ENCODE assay signal across 8 cellular contexts in the genomic region with DNA sequence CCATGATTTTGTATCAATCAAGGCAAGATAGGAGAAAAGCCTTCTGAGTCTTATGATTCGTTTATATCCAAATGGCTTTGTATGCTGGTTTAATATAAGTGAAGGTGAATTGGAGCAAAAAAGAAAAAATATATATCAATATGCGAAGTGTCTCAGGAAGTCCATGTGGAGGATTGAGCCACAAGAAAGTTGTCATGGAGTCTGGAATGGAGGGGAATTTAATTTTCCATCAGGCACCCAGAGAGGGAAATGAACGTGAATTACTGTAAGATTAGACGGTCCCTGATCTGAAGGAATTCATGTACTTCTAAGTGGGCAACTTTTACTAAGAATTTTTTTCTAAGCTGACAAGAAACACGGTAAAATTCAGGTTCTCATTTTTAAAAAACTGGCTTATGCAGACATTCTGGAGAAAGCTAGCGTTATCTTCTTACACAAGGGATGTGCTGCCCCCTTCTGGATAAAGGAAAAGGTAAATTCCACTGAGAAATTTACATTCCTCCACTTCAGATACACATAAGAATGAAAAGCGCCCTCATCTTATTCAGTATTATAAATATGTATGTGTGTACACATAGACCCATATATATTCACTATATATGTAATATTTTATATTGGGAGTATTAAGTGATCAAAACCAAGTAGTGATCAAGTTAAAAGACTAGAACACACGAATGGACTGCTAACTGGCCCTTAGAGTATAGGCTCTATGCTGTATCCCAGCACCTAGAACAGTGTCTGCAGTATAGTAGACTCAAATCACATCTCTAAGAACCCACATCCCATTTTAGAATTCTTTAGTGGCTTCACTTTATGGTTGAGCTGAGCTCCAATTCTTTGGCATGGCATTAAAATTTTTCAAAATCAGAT.
A peak's percentile ranks its signal among the peaks of the same experiment; 100 is the strongest.
DNase-seq lines count a peak whose midpoint lies in the region; ATAC-seq and TF ChIP-seq lines count a peak whose summit lies in the region.

No MANE protein-coding gene starts in this region.

- intact Hi-C loops in IMR-90 (cut with micrococcal nuclease): loop anchor here (1.0 to 5.0 kb wide), 5 partner anchors 186 to 669 kb away; no protein-coding TSS in a partner anchor
- intact Hi-C loops in prostate gland (cut with DNase I): loop anchor here (10.0 kb wide), 2 partner anchors 258 to 348 kb away; no protein-coding TSS in a partner anchor

- H2AK5ac ChIP-seq in IMR-90 (ENCODE audit: low read depth, low read length): no peak overlapping the region

- TF ChIP-seq POLR2A in IMR-90 (IDR thresholded peaks at IDR 0.05; ENCODE audit: low read depth, low read length): no peak
- TF ChIP-seq POLR2A in prostate gland (IDR thresholded peaks at IDR 0.05): no peak

- H3K4me3 ChIP-seq in IMR-90 (ENCODE audit: insufficient read depth, low read depth, low read length): no peak overlapping the region
- H3K4me3 ChIP-seq in prostate gland: no peak overlapping the region

- no peak overlapping the region for H3K27ac ChIP-seq in IMR-90 (ENCODE audit: insufficient read depth, low read length)
- H3K27ac ChIP-seq in prostate gland: no peak overlapping the region

- CTCF ChIA-PET in IMR-90 (lab: Yijun Ruan, JAX): interaction anchor here (0.5 to 2.3 kb wide), 7 partner anchors 10 to 572 kb away, joined by 3 to 7 read pairs (median 3); no protein-coding TSS in a partner anchor

- ATAC-seq in GM19372 (IDR thresholded peaks at IDR 0.05; ENCODE audit: low read depth, unreplicated experiment) (peak; percentile 63), IMR-90 (ENCODE audit: low read depth) (peak; percentile 87)

- dilution Hi-C loops in IMR-90 (cut with HindIII; ENCODE audit: low sequenced_read_pairs, unreplicated experiment): no loop called here

- H3K9me1 ChIP-seq in IMR-90 (ENCODE audit: insufficient read depth, low read length): no peaks in the 10 kb centered on the region

- H3K23ac ChIP-seq in IMR-90 (ENCODE audit: low read depth, low read length): no peak overlapping the region

- H3K4me1 ChIP-seq in IMR-90 (ENCODE audit: control insufficient read depth, insufficient read depth, low read length) (no peaks in the 10 kb centered on the region), prostate gland (replicated peaks) (no peaks in the 10 kb centered on the region)

- TF ChIP-seq RAD21 in IMR-90 (IDR thresholded peaks at IDR 0.05; ENCODE audit: low read length): peak; percentile 83

- no peak overlapping the region for H2AFZ ChIP-seq in IMR-90 (replicated peaks; ENCODE audit: low read length, poor library complexity)

- H3K27me3 ChIP-seq in IMR-90 (ENCODE audit: control insufficient read depth, insufficient read depth, low read length): no peaks in the 10 kb centered on the region; the same call in 1 of the 2 replicates
- H3K27me3 ChIP-seq in prostate gland (replicated peaks; ENCODE audit: insufficient read depth): no peaks in the 10 kb centered on the region

- WGBS in IMR-90 (ENCODE audit: extremely low coverage in 2 of 2, insufficient read length in 1 of 2), 2 experiments: no CpG with 5 or more reads among the region's 8 CpGs
- 58% methylated on average over 8 of the region's 8 CpGs for WGBS in prostate gland

- H4K5ac ChIP-seq in IMR-90 (ENCODE audit: low read depth, low read length): no peak overlapping the region

- no peak overlapping the region for H3K18ac ChIP-seq in IMR-90 (ENCODE audit: low read depth, low read length)

- H2BK5ac ChIP-seq in IMR-90 (ENCODE audit: low read depth, low read length, poor library complexity, severe bottlenecking): no peak overlapping the region

- H4K8ac ChIP-seq in IMR-90 (ENCODE audit: low read depth in 2 of 2, low read length in 2 of 2): no peak overlapping the region

- DNase-seq in COR-L47 (lab: John Stamatoyannopoulos, UW) (peak; percentile 55), IMR-90 (peak; percentile 78), RPMI8226 (peak; percentile 58), fibroblast of gingiva (ENCODE audit: low read depth) (peak; percentile 67), prostate gland (ENCODE audit: low spot score) (no peak), occipital lobe (lab: John Stamatoyannopoulos, UW) (no peak), NCI-H128 (lab: John Stamatoyannopoulos, UW; ENCODE audit: unreplicated experiment) (no peak)

- H2AK9ac ChIP-seq in IMR-90 (replicated peaks; ENCODE audit: low read depth, low read length, poor library complexity): no peak overlapping the region

- no TSS peak for BruUV-seq in IMR-90 (replicated peaks; lab: Mats Ljungman, UMichigan)

- POLR2A ChIA-PET in IMR-90 (lab: Charles Lee; ENCODE audit: unreplicated experiment): no interaction called here

- H3K56ac ChIP-seq in IMR-90 (ENCODE audit: extremely low read depth, insufficient read depth, low read length): no peak overlapping the region

- H2BK20ac ChIP-seq in IMR-90 (ENCODE audit: low read depth, low read length): no peak overlapping the region

- H3K4me2 ChIP-seq in IMR-90 (ENCODE audit: low read depth, low read length): no peak overlapping the region

- H4K20me1 ChIP-seq in IMR-90 (ENCODE audit: insufficient read depth, low read length): no peaks in the 10 kb centered on the region

- H2BK15ac ChIP-seq in IMR-90 (ENCODE audit: low read depth, low read length): no peak overlapping the region

- TF ChIP-seq CTCF in IMR-90 (conservative IDR thresholded peaks at IDR 0.05; ENCODE audit: low read depth, low read length) (peak; percentile 70), prostate gland (IDR thresholded peaks at IDR 0.05) (peak; percentile 17 to 58 (median 48))

- no peaks in the 10 kb centered on the region for H3K79me1 ChIP-seq in IMR-90 (ENCODE audit: low read depth in 1 of 2, low read length in 2 of 2)

- no peaks in the 10 kb centered on the region for H3K9me3 ChIP-seq in IMR-90 (ENCODE audit: control insufficient read depth, insufficient read depth, low read length)
- H3K9me3 ChIP-seq in prostate gland: no peaks in the 10 kb centered on the region

- H3K14ac ChIP-seq in IMR-90 (replicated peaks; ENCODE audit: low read depth, low read length): no peak overlapping the region

- H4K91ac ChIP-seq in IMR-90 (ENCODE audit: insufficient read depth, low read depth, low read length): no peak overlapping the region

- H2BK120ac ChIP-seq in IMR-90 (ENCODE audit: low read depth, low read length): no peak overlapping the region

- H3K4ac ChIP-seq in IMR-90 (ENCODE audit: low read depth, low read length): no peak overlapping the region

- H3K9ac ChIP-seq in IMR-90 (ENCODE audit: low read depth, low read length): no peak overlapping the region

- in situ Hi-C loops in IMR-90 (cut with MboI; ENCODE audit: low sequenced_read_pairs): loop anchor here (10.0 kb wide), 1 partner anchor 238 kb away; no protein-coding TSS in a partner anchor

- H3K36me3 ChIP-seq in IMR-90 (ENCODE audit: control insufficient read depth, insufficient read depth, low read length) (no peaks in the 10 kb centered on the region), prostate gland (no peaks in the 10 kb centered on the region)

TF ChIP-seq in IMR-90, 13 proteins besides CTCF, POLR2A, EP300 and RAD21:
- TF ChIP-seq MAFK (IDR thresholded peaks at IDR 0.05; ENCODE audit: low read depth, low read length) (no peak), SMC3 (IDR thresholded peaks at IDR 0.05; ENCODE audit: low read depth, low read length) (peak; percentile 74)
TF ChIP-seq in IMR-90: peak in this region for 1.

Comparison
In these comparisons a context has a peak if more than half of its experiments do, and no peak if none do; other contexts are left out.
1. DNase-seq: peak in COR-L47 (single experiment), IMR-90 (single experiment), RPMI8226 (single experiment) and fibroblast of gingiva (single experiment); none in prostate gland (single experiment), occipital lobe (single experiment) and NCI-H128 (single experiment).